12 cellular contexts compared by ENCODE assay signal in the genomic region with DNA sequence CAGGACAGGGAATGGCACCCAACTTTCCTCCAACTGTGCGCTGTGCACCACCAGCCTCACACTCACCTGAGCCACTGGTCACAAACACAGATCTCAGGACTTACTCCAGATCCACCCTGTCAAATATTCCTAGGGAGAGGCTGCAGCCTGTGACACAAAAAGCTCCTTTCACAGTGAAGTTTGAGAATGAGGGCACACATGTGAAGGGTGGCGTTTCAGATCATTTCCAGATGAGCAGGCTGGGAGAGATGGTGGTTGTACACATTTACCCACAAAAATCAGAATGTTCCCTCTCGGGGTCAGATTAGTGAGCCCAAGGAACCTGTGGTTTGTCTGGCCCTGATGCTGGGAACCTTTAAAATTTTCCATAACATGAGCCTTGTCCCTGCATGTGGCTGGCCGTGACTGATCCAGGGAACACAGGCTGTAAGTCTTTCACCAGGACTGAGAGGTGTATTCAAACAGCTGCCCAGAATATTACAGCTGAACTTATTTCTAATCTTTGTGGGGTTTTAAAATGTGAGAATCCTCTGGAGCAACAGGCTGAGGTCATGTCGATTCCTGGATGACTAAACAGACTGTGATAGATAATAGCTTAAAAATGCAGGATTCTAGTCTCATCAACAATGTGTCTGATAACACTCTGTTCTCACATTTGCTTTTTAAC. TPM values are rescaled to one million over a fixed set of nuclear protein-coding genes. Genes with fewer than 3 reads are reported as not detected.
DNase-seq lines count a peak whose midpoint lies in the region; ATAC-seq and TF ChIP-seq lines count a peak whose summit lies in the region.
"Had no signal": no experiment of that assay in that cellular context is flagged by ENCODE, and none has a peak within 500 bp of the region (broad histone marks: within the 10 kb centered on the region; RNA-seq: fewer than 3 reads in every experiment).

No MANE protein-coding gene starts in this region.

- no peak overlapping the region for H2AFZ ChIP-seq in trophoblast cell (ENCODE audit: insufficient read depth, low read length, poor library complexity)
- H2AFZ ChIP-seq: PC-9 had no signal

- 59 to 70% (median 67%) methylated on average over 5 of the region's 5 CpGs for WGBS in heart left ventricle, 4 donors
- no CpG with 5 or more reads among the region's 5 CpGs for WGBS in trophoblast cell (ENCODE audit: extremely low coverage, insufficient coverage, insufficient read length)

- peak; percentile 70 for DNase-seq in AG20443 (ENCODE audit: low spot score)
- DNase-seq in ascending aorta (ENCODE audit: low spot score in 2 of 2), result no peak
- peak in 1 of 5 donors; percentile 41 for DNase-seq in heart left ventricle
- peak; percentile 64 to 73 for DNase-seq in trophoblast cell
- DNase-seq in activated CD4-positive, CD25-positive, alpha-beta regulatory T cell treated with anti-CD3 and anti-CD28 coated beads, Interleukin-2, amount 50 U/mL, for 72 hours, result no peak
- no peak for DNase-seq in immature natural killer cell
- DNase-seq in NCI-H2196 treated with DMSO at 0.1 percent for 48 hours (lab: John Stamatoyannopoulos, UW; ENCODE audit: unreplicated experiment), result no peak
- DNase-seq: CD4-positive, CD25-positive, alpha-beta regulatory T cell; cerebellar nuclear complex; MM.1S; PC-9 had no signal

- H3K27me3 ChIP-seq in ascending aorta, result no peaks in the 10 kb centered on the region
- H3K27me3 ChIP-seq in heart left ventricle, result no peaks in the 10 kb centered on the region
- no peaks in the 10 kb centered on the region for H3K27me3 ChIP-seq in trophoblast cell (ENCODE audit: insufficient read depth, low read length)

- no peak overlapping the region for H3K23ac ChIP-seq in trophoblast cell (ENCODE audit: low read length)

- no peak overlapping the region for H3K9ac ChIP-seq in trophoblast cell (ENCODE audit: low read length)

- H3K27ac Mint-ChIP-seq in immature natural killer cell, result no peak overlapping the region

- H3K79me1 ChIP-seq in trophoblast cell (ENCODE audit: low read length), result peaks cover 14% of the 10 kb centered on the region

- no peak overlapping the region for H3K4ac ChIP-seq in trophoblast cell (ENCODE audit: low read depth, low read length)

- H2BK12ac ChIP-seq in trophoblast cell (ENCODE audit: low read length), result peak overlapping the region; percentile 91

- peak overlapping the region; percentile 20 for H3K14ac ChIP-seq in trophoblast cell (ENCODE audit: low read length)

- H3K79me2 ChIP-seq in trophoblast cell (ENCODE audit: control insufficient read depth, insufficient read depth, low read length, poor library complexity), result no peaks in the 10 kb centered on the region

- no peaks in the 10 kb centered on the region for H3K36me3 Mint-ChIP-seq in immature natural killer cell
- H3K36me3 Mint-ChIP-seq: CD4-positive, CD25-positive, alpha-beta regulatory T cell had no signal

- peaks cover 2 to 10% (median 6%) of the 10 kb centered on the region in 3 donors for H3K27me3 Mint-ChIP-seq in immature natural killer cell (ENCODE audit: low read depth in 3 of 3)
- H3K27me3 Mint-ChIP-seq: CD4-positive, CD25-positive, alpha-beta regulatory T cell had no signal

- intact Hi-C loops in ascending aorta (cut with DNase I) (no loop called here), heart left ventricle (cut with DNase I) (loop anchor here in 5 of 10 donors (1.0 to 10.0 kb wide), 4 partner anchors 37 to 418 kb away; partner anchors contain the start of gene IL18R1 (in 3 of the 5))

- H3K4me3 Mint-ChIP-seq in immature natural killer cell, result no peak overlapping the region
- H3K4me3 Mint-ChIP-seq: CD4-positive, CD25-positive, alpha-beta regulatory T cell had no signal

- peak overlapping the region; percentile 7 for H4K8ac ChIP-seq in trophoblast cell (ENCODE audit: low read depth, low read length)

- no peaks in the 10 kb centered on the region for H3K9me3 Mint-ChIP-seq in immature natural killer cell
- H3K9me3 Mint-ChIP-seq: CD4-positive, CD25-positive, alpha-beta regulatory T cell had no signal

- no peak for TF ChIP-seq POLR2A in heart left ventricle (IDR thresholded peaks at IDR 0.05)

- ATAC-seq in heart left ventricle (peak; percentile 59 to 89 (median 79)), HG02938 (IDR thresholded peaks at IDR 0.05; ENCODE audit: unreplicated experiment) (no peak)

- peak overlapping the region; percentile 56 to 65 for H3K27ac ChIP-seq in ascending aorta
- peak overlapping the region; percentile 30 to 82 (median 66) for H3K27ac ChIP-seq in heart left ventricle
- H3K27ac ChIP-seq in trophoblast cell (ENCODE audit: low read depth, low read length), result no peak overlapping the region
- H3K27ac ChIP-seq: PC-9 had no signal

- H3K9me3 ChIP-seq in ascending aorta, result no peaks in the 10 kb centered on the region
- H3K9me3 ChIP-seq in heart left ventricle, result no peaks in the 10 kb centered on the region
- no peaks in the 10 kb centered on the region for H3K9me3 ChIP-seq in trophoblast cell (ENCODE audit: insufficient read depth, low read depth, low read length)

- H2BK5ac ChIP-seq in trophoblast cell (ENCODE audit: low read depth, low read length, poor library complexity), result peak overlapping the region; percentile 16

- H2BK120ac ChIP-seq in trophoblast cell (ENCODE audit: insufficient read depth, low read length, poor library complexity), result peak overlapping the region; percentile 0

- peaks cover 0 to 16% of the 10 kb centered on the region in 2 donors for H3K4me1 ChIP-seq in ascending aorta
- H3K4me1 ChIP-seq in heart left ventricle, result peaks cover 0 to 57% (median 12%) of the 10 kb centered on the region in 12 donors
- peaks cover 3 to 5% of the 10 kb centered on the region in 2 experiments for H3K4me1 ChIP-seq in trophoblast cell (ENCODE audit: control insufficient read depth in 1 of 2, insufficient read depth in 2 of 2, low read length in 2 of 2)

- no peak overlapping the region for H2AK5ac ChIP-seq in trophoblast cell (ENCODE audit: low read length)

- no peak overlapping the region for H3K4me2 ChIP-seq in trophoblast cell (ENCODE audit: low read length)
- H3K4me2 ChIP-seq: PC-9 had no signal

- TF ChIP-seq CTCF in ascending aorta (IDR thresholded peaks at IDR 0.05), result no peak
- TF ChIP-seq CTCF in heart left ventricle (IDR thresholded peaks at IDR 0.05), result no peak

- H3K4me3 ChIP-seq in ascending aorta, result no peak overlapping the region
- H3K4me3 ChIP-seq in heart left ventricle, result no peak overlapping the region
- H3K4me3 ChIP-seq in trophoblast cell (ENCODE audit: low read depth, low read length), result no peak overlapping the region
- H3K4me3 ChIP-seq: PC-9 had no signal

- no peak overlapping the region for H3K18ac ChIP-seq in trophoblast cell (ENCODE audit: low read length)

- no peak overlapping the region for H4K12ac ChIP-seq in trophoblast cell (ENCODE audit: low read depth, low read length)

- H4K91ac ChIP-seq in trophoblast cell (ENCODE audit: low read depth, low read length), result peak overlapping the region; percentile 7

- H3K36me3 ChIP-seq in ascending aorta (no peaks in the 10 kb centered on the region), heart left ventricle (no peaks in the 10 kb centered on the region), trophoblast cell (ENCODE audit: control insufficient read depth in 1 of 2, insufficient read depth in 2 of 2, low read length in 2 of 2) (no peaks in the 10 kb centered on the region)

- peaks cover 0 to 7% of the 10 kb centered on the region in 2 donors for H3K4me1 Mint-ChIP-seq in immature natural killer cell

RNA-seq across cellular contexts. Expression of gene IL1R2, which starts 35.4 kb away (rescaled TPM):
- total RNA-seq in ascending aorta, result 25.4 TPM
- 1 to 10 TPM in 5 of 9 donors, under 1 TPM in 1, not detected in 3; 0.77 to 6.5 (median 2.1) TPM for total RNA-seq in heart left ventricle
- 1 to 10 TPM in 1 of 2 donors, under 1 TPM in 1; 0.95 to 8.0 TPM for polyA plus RNA-seq in heart left ventricle
- polyA plus RNA-seq in trophoblast cell (2013), result 1.0 and 1.4 TPM in 2 replicates
- 1 to 10 TPM in 2 of 3 donors, not detected in 1; 1.8 to 3.3 TPM for polyA plus RNA-seq in immature natural killer cell

Comparison
In these comparisons a context has a peak if more than half of its experiments do, and no peak if none do; other contexts are left out.
1. DNase-seq: peak in AG20443 (single experiment) and trophoblast cell (2 of 2); none in ascending aorta (0 of 2), activated CD4-positive, CD25-positive, alpha-beta regulatory T cell treated with anti-CD3 and anti-CD28 coated beads, Interleukin-2, amount 50 U/mL, for 72 hours (single experiment), immature natural killer cell (0 of 3) and NCI-H2196 treated with DMSO at 0.1 percent for 48 hours (single experiment).